ENCODE assay signal across 10 cellular contexts in the genomic region with DNA sequence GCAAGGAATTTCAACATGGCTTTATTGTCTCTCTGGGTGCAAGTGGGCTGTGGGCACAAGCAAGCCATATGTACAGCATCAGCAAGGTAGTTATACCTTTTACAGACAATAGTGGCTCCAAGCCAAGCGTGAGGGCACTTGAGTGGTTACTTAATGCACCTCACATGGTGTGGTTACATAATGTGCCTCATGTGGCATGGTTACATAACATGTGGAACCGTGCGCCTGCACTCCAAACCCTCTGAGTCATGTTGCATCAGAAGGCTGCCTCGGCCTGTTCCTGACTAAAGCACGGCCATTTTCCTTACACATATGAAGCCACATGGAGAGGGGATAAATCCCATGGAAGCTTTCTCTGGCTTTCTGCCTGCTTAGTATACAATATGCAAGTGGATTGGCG.
A peak's percentile ranks its signal among the peaks of the same experiment; 100 is the strongest.
DNase-seq lines count a peak whose midpoint lies in the region; ATAC-seq, FAIRE-seq and TF ChIP-seq lines count a peak whose summit lies in the region.
"Had no signal": no experiment of that assay in that cellular context is flagged by ENCODE, and none has a peak within 500 bp of the region (broad histone marks: within the 10 kb centered on the region; RNA-seq: fewer than 3 reads in every experiment).

No MANE protein-coding gene starts in this region.

- no peaks in the 10 kb centered on the region for H3K27me3 ChIP-seq in pancreas
- H3K27me3 ChIP-seq in effector memory CD4-positive, alpha-beta T cell (replicated peaks; ENCODE audit: control insufficient read depth, insufficient read depth, low read length, poor library complexity, severe bottlenecking), result no peaks in the 10 kb centered on the region
- H3K27me3 ChIP-seq: ovary had no signal

- WGBS in pancreas, 2 donors, result 56 to 62% methylated on average over 6 of the region's 6 CpGs

- TF ChIP-seq CTCF in epithelial cell of esophagus (IDR thresholded peaks at IDR 0.05; ENCODE audit: insufficient read depth, low read depth, low read length, missing control alignments) (no peak), pancreas (IDR thresholded peaks at IDR 0.05) (no peak)

- no peaks in the 10 kb centered on the region for H3K36me3 ChIP-seq in pancreas
- H3K36me3 ChIP-seq in effector memory CD4-positive, alpha-beta T cell (ENCODE audit: control insufficient read depth, insufficient read depth, low read length), result no peaks in the 10 kb centered on the region
- H3K36me3 ChIP-seq: ovary had no signal

- H3K27ac ChIP-seq in pancreas, result no peak overlapping the region
- no peak overlapping the region for H3K27ac ChIP-seq in effector memory CD4-positive, alpha-beta T cell (ENCODE audit: insufficient read depth, low read length, poor library complexity, severe bottlenecking)
- H3K27ac ChIP-seq: ovary had no signal

- H3K4me3 ChIP-seq in epithelial cell of esophagus (ENCODE audit: low read length) (no peak overlapping the region), pancreas (no peak overlapping the region)
- H3K4me3 ChIP-seq in effector memory CD4-positive, alpha-beta T cell (ENCODE audit: insufficient read depth, low read depth, low read length, poor library complexity, severe bottlenecking), result no peak overlapping the region
- H3K4me3 ChIP-seq: ovary had no signal

- peak; percentile 55 to 73 (median 60) for ATAC-seq in pancreas

- no peaks in the 10 kb centered on the region for H3K9me3 ChIP-seq in pancreas
- no peaks in the 10 kb centered on the region for H3K9me3 ChIP-seq in effector memory CD4-positive, alpha-beta T cell (ENCODE audit: control insufficient read depth, low read length)
- H3K9me3 ChIP-seq: ovary had no signal

- DNase-seq in DMS53 (lab: John Stamatoyannopoulos, UW) (peak; percentile 71), DMS53 treated with DMSO at 0.1 percent for 48 hours (lab: John Stamatoyannopoulos, UW; ENCODE audit: unreplicated experiment) (no peak), NCI-H226 (peak; percentile 43), epithelial cell of esophagus (ENCODE audit: low read depth) (peak; percentile 98), pancreas (peak in 4 of 6 donors; percentile 22 to 54 (median 32)), ureter (ENCODE audit: low spot score) (no peak), putamen (ENCODE audit: low spot score) (no peak)
- no peak for DNase-seq in effector memory CD4-positive, alpha-beta T cell
- DNase-seq: NCI-H187 treated with DMSO at 0.1 percent for 48 hours, ovary had no signal

- H3K4me1 ChIP-seq in pancreas, result no peaks in the 10 kb centered on the region
- H3K4me1 ChIP-seq in effector memory CD4-positive, alpha-beta T cell (ENCODE audit: control insufficient read depth, insufficient read depth, low read length, poor library complexity, severe bottlenecking), result no peaks in the 10 kb centered on the region

- no peak for FAIRE-seq in pancreas (lab: Jason Lieb, UNC)

- intact Hi-C loops in pancreas (cut with DNase I), result no loop called here

Comparison
In these comparisons a context has a peak if more than half of its experiments do, and no peak if none do; other contexts are left out.
1. DNase-seq: peak in DMS53 (single experiment), NCI-H226 (single experiment), epithelial cell of esophagus (single experiment) and pancreas (4 of 6); none in DMS53 treated with DMSO at 0.1 percent for 48 hours (single experiment), ureter (single experiment), putamen (single experiment) and effector memory CD4-positive, alpha-beta T cell (0 of 3).